9 cellular contexts compared by ENCODE assay signal in the genomic region with DNA sequence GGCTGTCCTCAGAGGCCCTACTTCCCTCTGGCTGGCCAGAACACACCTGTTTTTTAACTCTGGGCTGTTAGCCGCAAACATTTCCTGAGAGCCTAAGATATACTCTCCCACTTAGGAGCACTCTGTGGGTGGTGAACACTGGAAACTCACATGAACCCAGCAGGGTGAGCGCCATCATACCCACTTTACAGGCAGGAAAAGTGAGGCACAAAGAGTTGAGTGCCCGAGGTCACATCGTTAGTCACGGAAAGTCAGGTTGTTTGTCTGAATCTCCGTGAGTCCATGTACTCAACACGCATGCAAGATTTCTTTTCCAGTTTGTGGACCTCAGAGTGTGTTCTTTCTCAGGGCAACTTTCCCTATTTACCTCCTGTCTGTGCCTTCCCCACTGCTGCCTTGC. TPM values are rescaled to one million over a fixed set of nuclear protein-coding genes. Genes with fewer than 3 reads are reported as not detected.
A peak's percentile ranks its signal among the peaks of the same experiment; 100 is the strongest.
DNase-seq lines count a peak whose midpoint lies in the region; ATAC-seq and TF ChIP-seq lines count a peak whose summit lies in the region.
"Had no signal": no experiment of that assay in that cellular context is flagged by ENCODE, and none has a peak within 500 bp of the region (broad histone marks: within the 10 kb centered on the region; RNA-seq: fewer than 3 reads in every experiment).

No MANE protein-coding gene starts in this region.

- H3K4me3 ChIP-seq in GM08714 (ENCODE audit: low read length) (peak overlapping the region; percentile 82; the same call in 1 of the 2 replicates), Panc1 (ENCODE audit: low read depth in 2 of 2, low read length in 2 of 2) (peak overlapping the region; percentile 94 to 98), skeletal muscle satellite cell (ENCODE audit: low read length) (peak overlapping the region; percentile 98)

- H3K4me1 Mint-ChIP-seq in endothelial cell (ENCODE audit: unreplicated experiment), result peaks cover 23% of the 10 kb centered on the region

- intact Hi-C loops in Panc1 (cut with micrococcal nuclease; ENCODE audit: unreplicated experiment), result loop anchor here (10.0 kb wide), 1 partner anchor 123 kb away; a partner anchor contains a TSS

- in situ Hi-C loops in Panc1 (cut with HindIII; ENCODE audit: low pct_unique_long_range_greater_than_20kb, low sequenced_read_pairs), result no loop called here

- H3K4me1 ChIP-seq in Panc1 (ENCODE audit: control insufficient read depth, insufficient read depth, low read length) (peaks cover 16% of the 10 kb centered on the region), skeletal muscle satellite cell (ENCODE audit: control insufficient read depth, insufficient read depth, low read length) (peaks cover 21% of the 10 kb centered on the region)

- peaks cover 11% of the 10 kb centered on the region for H3K36me3 Mint-ChIP-seq in endothelial cell (ENCODE audit: low read depth, unreplicated experiment)

- H3K27ac Mint-ChIP-seq in endothelial cell (ENCODE audit: unreplicated experiment), result peak overlapping the region; percentile 79

- DNase-seq in Panc1 (ENCODE audit: low read depth, low spot score) (no peak), endothelial cell (ENCODE audit: low spot score) (no peak), activated gamma-delta T cell treated with Interleukin-2 at 50 U/mL for 16 hours (no peak)
- DNase-seq: NCI-H446 had no signal

- TF ChIP-seq CTCF in Panc1 (IDR thresholded peaks at IDR 0.05) (no peak), endothelial cell (IDR thresholded peaks at IDR 0.05; ENCODE audit: unreplicated experiment) (no peak)

- H3K27me3 Mint-ChIP-seq in endothelial cell (ENCODE audit: unreplicated experiment), result no peaks in the 10 kb centered on the region

- H3K4me2 ChIP-seq in skeletal muscle satellite cell (ENCODE audit: low read length), result peak overlapping the region; percentile 100

- H3K27ac ChIP-seq in Panc1 (ENCODE audit: low read length), result peak overlapping the region; percentile 92

- no peaks in the 10 kb centered on the region for H3K27me3 ChIP-seq in Panc1 (ENCODE audit: control insufficient read depth, insufficient read depth, low read length)
- no peaks in the 10 kb centered on the region for H3K27me3 ChIP-seq in skeletal muscle satellite cell (ENCODE audit: control insufficient read depth, insufficient read depth, low read length)

- CTCF ChIA-PET in Panc1 (lab: Charles Lee), result interaction anchor here (0.9 kb wide), 1 partner anchor 152 kb away, joined by 4 read pairs; no protein-coding TSS in a partner anchor

- H3K9ac ChIP-seq in skeletal muscle satellite cell (ENCODE audit: low read depth, low read length), result no peak overlapping the region

- peaks cover 2% of the 10 kb centered on the region; the same call in 1 of the 2 replicates for H3K36me3 ChIP-seq in Panc1 (ENCODE audit: control insufficient read depth, insufficient read depth, low read length)
- peaks cover 40% of the 10 kb centered on the region for H3K36me3 ChIP-seq in skeletal muscle satellite cell (ENCODE audit: insufficient read depth, low read length)

- no peaks in the 10 kb centered on the region for H3K9me3 Mint-ChIP-seq in endothelial cell (ENCODE audit: unreplicated experiment)

- ATAC-seq in Panc1 (no peak), HG03342 (IDR thresholded peaks at IDR 0.05; ENCODE audit: unreplicated experiment) (no peak), GM21528 (IDR thresholded peaks at IDR 0.05; ENCODE audit: low FRiP score, unreplicated experiment) (no peak), GM18909 (IDR thresholded peaks at IDR 0.05; ENCODE audit: poor library complexity, unreplicated experiment) (no peak)

- TSS peak; percentile 48 for BruUV-seq in Panc1 (replicated peaks; lab: Mats Ljungman, UMichigan)

- H3K9me3 ChIP-seq in Panc1 (ENCODE audit: control insufficient read depth, insufficient read depth, low read depth, low read length) (no peaks in the 10 kb centered on the region), skeletal muscle satellite cell (replicated peaks; ENCODE audit: low read length) (no peaks in the 10 kb centered on the region)

- H3K4me3 Mint-ChIP-seq in endothelial cell (ENCODE audit: unreplicated experiment), result peak overlapping the region; percentile 84

- POLR2A ChIA-PET in Panc1 (lab: Charles Lee), result no interaction called here

RNA-seq across cellular contexts. Expression of a gene that starts 1.9 kb away (rescaled TPM):
- 31.5 TPM for total RNA-seq in Panc1 (2021; ENCODE audit: unreplicated experiment)
- 36.3 TPM for polyA plus RNA-seq in Panc1 (2012; ENCODE audit: insufficient read length)
- total RNA-seq in endothelial cell (ENCODE audit: unreplicated experiment), result 51.4 TPM
- total RNA-seq in skeletal muscle satellite cell (2012; rRNA removed), result 19.0 and 23.8 TPM in 2 replicates

RNA-seq across cellular contexts. Expression of a gene that starts 43.0 kb away (rescaled TPM):
- 65.8 TPM for total RNA-seq in Panc1 (2021; ENCODE audit: unreplicated experiment)
- 58.9 TPM for polyA plus RNA-seq in Panc1 (2012; ENCODE audit: insufficient read length)
- total RNA-seq in endothelial cell (ENCODE audit: unreplicated experiment), result 124 TPM
- 57.3 and 64.2 TPM in 2 replicates for total RNA-seq in skeletal muscle satellite cell (2012; rRNA removed)
